ENCODE assay signal across 27 cellular contexts in the genomic region with DNA sequence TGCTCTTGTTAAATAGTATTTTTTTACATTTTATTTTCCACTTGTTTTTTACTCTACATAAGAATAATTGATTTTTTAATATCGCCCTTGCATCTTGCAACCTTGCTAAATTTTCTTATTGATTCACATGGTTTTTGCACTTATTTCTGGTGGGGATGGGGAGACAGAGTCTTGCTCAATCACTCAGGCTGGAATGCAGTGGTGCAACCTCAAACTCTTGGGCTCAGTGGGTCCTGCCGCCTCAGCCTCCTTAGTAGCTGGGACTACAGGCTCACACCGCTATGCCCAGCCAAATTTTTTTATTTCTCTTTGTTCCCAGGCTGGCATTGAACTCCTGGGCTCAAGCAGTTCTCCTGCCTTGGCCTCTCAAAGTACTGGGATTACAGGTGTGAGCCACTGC. TPM values are rescaled to one million over a fixed set of nuclear protein-coding genes. Genes with fewer than 3 reads are reported as not detected.
"Had no signal": no experiment of that assay in that cellular context is flagged by ENCODE, and none has a peak within 500 bp of the region (broad histone marks: within the 10 kb centered on the region; RNA-seq: fewer than 3 reads in every experiment).

No MANE protein-coding gene starts in this region.

- DNase-seq: activated CD4-positive, alpha-beta T cell treated with anti-CD3 and anti-CD28 coated beads for 48 hours; activated CD4-positive, alpha-beta T cell treated with anti-CD3 and anti-CD28 coated beads, Interleukin-2, amount 50 U/mL, for 4 hours; activated CD4-positive, CD25-positive, alpha-beta regulatory T cell treated with anti-CD3 and anti-CD28 coated beads, Interleukin-2, amount 50 U/mL, for 72 hours; activated CD8-positive, alpha-beta memory T cell treated with anti-CD3 and anti-CD28 coated beads, Interleukin-2, amount 50 U/mL, for 48 hours; activated CD8-positive, alpha-beta T cell treated with anti-CD3 and anti-CD28 coated beads, Interleukin-2, amount 10 ng/mL, durations not matched to agents 7 days and 5 days; activated naive CD4-positive, alpha-beta T cell treated with anti-CD3 and anti-CD28 coated beads, Interleukin-2, amount 50 U/mL, for 16 hours; activated naive CD8-positive, alpha-beta T cell treated with anti-CD3 and anti-CD28 coated beads, Interleukin-2, amount 10 ng/mL, durations not matched to agents 7 days and 5 days; activated T-cell treated with anti-CD3 and anti-CD28 coated beads, Interleukin-2, amount 50 U/mL, for 1 hour; adrenal gland; aorta; caudate nucleus; NCI-H1092; NCI-H1417; NCI-H1930; NCI-H2171 treated with DMSO at 0.1 percent for 48 hours; NCI-H226; NCI-H526; NCI-H774; OCI-M1; RPMI8226 had no signal

- H3K36me3 ChIP-seq: adrenal gland, breast epithelium, SJSA1 had no signal

- ATAC-seq: activated CD8-positive, alpha-beta T cell treated with anti-CD3 and anti-CD28 coated beads, Interleukin-2, amount 10 ng/mL, durations not matched to agents 7 days and 5 days; Panc1; Right ventricle myocardium inferior; WTC11 had no signal

- H3K27ac ChIP-seq: adrenal gland, breast epithelium, SJSA1 had no signal

- H3K4me3 ChIP-seq: breast epithelium, SJSA1 had no signal

- H3K27me3 ChIP-seq: adrenal gland, breast epithelium had no signal

- H3K9me3 ChIP-seq: adrenal gland, breast epithelium, SJSA1 had no signal

- H3K4me1 ChIP-seq: adrenal gland, breast epithelium, SJSA1 had no signal

RNA-seq across cellular contexts. Expression of a gene that starts 30.3 kb away (rescaled TPM):
- total RNA-seq: activated CD8-positive, alpha-beta T cell treated with anti-CD3 and anti-CD28 coated beads, Interleukin-2, amount 10 ng/mL, durations not matched to agents 7 days and 5 days; activated naive CD8-positive, alpha-beta T cell treated with anti-CD3 and anti-CD28 coated beads, Interleukin-2, amount 10 ng/mL, durations not matched to agents 7 days and 5 days; aorta; breast epithelium; LHCN-M2; NCI-H460; Right ventricle myocardium inferior; SJSA1 had no signal
- polyA plus RNA-seq: aorta had no signal
